8 cellular contexts compared by ENCODE assay signal in genomic region chr9:66764803-66765493, GRCh38.
DNase-seq lines count a peak whose midpoint lies in the region; ATAC-seq lines count a peak whose summit lies in the region.
"Not testable (repeated sequence)": the region's sequence is repeated elsewhere in the genome, so short reads cannot be mapped to it uniquely, and the experiment has no call there.

No MANE protein-coding gene starts in this region.

- not testable (repeated sequence) for H3K4me3 Mint-ChIP-seq in stimulated activated effector memory CD8-positive, alpha-beta T cell treated with anti-CD3 and anti-CD28 coated beads, Interleukin-12 subunit alpha, Interleukin-12 subunit beta, amount 100 ng/mL, for 72 hours

- H3K4me1 Mint-ChIP-seq in stimulated activated effector memory CD8-positive, alpha-beta T cell treated with anti-CD3 and anti-CD28 coated beads, Interleukin-12 subunit alpha, Interleukin-12 subunit beta, amount 100 ng/mL, for 72 hours = not testable (repeated sequence)

- ATAC-seq in GM18502 (IDR thresholded peaks at IDR 0.05; ENCODE audit: poor library complexity, unreplicated experiment) (peak; percentile 97), GM19025 (IDR thresholded peaks at IDR 0.05; ENCODE audit: low read depth, unreplicated experiment) (peak; percentile 99), GM21367 (IDR thresholded peaks at IDR 0.05; ENCODE audit: unreplicated experiment) (peak; percentile 98), HG02571 (IDR thresholded peaks at IDR 0.05; ENCODE audit: unreplicated experiment) (peak; percentile 99), HG02970 (IDR thresholded peaks at IDR 0.05; ENCODE audit: low FRiP score, unreplicated experiment) (peak; percentile 98), HG03175 (IDR thresholded peaks at IDR 0.05; ENCODE audit: unreplicated experiment) (peak; percentile 97), HG03571 (IDR thresholded peaks at IDR 0.05; ENCODE audit: unreplicated experiment) (peak; percentile 99)
- ATAC-seq in stimulated activated effector memory CD8-positive, alpha-beta T cell treated with anti-CD3 and anti-CD28 coated beads, Interleukin-12 subunit alpha, Interleukin-12 subunit beta, amount 100 ng/mL, for 72 hours = peak; percentile 89

- H3K27ac Mint-ChIP-seq in stimulated activated effector memory CD8-positive, alpha-beta T cell treated with anti-CD3 and anti-CD28 coated beads, Interleukin-12 subunit alpha, Interleukin-12 subunit beta, amount 100 ng/mL, for 72 hours = not testable (repeated sequence)

- not testable (repeated sequence) for DNase-seq in stimulated activated effector memory CD8-positive, alpha-beta T cell treated with anti-CD3 and anti-CD28 coated beads, Interleukin-12 subunit alpha, Interleukin-12 subunit beta, amount 100 ng/mL, for 72 hours (ENCODE audit: low spot score in 2 of 2)

- H3K9me3 Mint-ChIP-seq in stimulated activated effector memory CD8-positive, alpha-beta T cell treated with anti-CD3 and anti-CD28 coated beads, Interleukin-12 subunit alpha, Interleukin-12 subunit beta, amount 100 ng/mL, for 72 hours = not testable (repeated sequence)

- H3K36me3 Mint-ChIP-seq in stimulated activated effector memory CD8-positive, alpha-beta T cell treated with anti-CD3 and anti-CD28 coated beads, Interleukin-12 subunit alpha, Interleukin-12 subunit beta, amount 100 ng/mL, for 72 hours = not testable (repeated sequence)
